29 cellular contexts compared by ENCODE assay signal in the genomic region with DNA sequence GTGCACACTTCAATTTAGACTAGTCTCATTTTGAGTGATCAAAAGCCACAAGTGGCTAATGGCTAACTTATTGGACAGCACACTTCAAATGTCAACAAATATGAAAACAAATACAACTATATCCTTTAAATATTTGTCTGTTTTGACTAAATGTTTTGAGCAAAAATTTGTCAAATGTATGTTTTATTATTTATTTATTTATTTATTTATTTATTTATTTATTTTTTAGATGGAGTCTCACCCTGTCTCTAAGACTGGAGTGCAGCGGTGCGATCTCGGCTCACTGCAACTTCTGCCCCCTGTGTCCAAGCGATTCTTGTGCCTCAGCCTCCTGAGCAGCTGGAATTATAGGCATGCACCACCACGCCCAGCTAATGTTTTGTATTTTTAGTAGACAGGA.
"Had no signal": no experiment of that assay in that cellular context is flagged by ENCODE, and none has a peak within 500 bp of the region (broad histone marks: within the 10 kb centered on the region; RNA-seq: fewer than 3 reads in every experiment).

No MANE protein-coding gene starts in this region.

- FAIRE-seq: urothelium cell line had no signal

- H3K27me3 ChIP-seq: stomach, suprapubic skin, testis, thyroid gland, tibial artery, tibial nerve, transverse colon, upper lobe of left lung, upper lobe of right lung, uterus, vagina had no signal

- DNase-seq: stimulated activated CD4-positive, alpha-beta T cell treated with anti-CD3 and anti-CD28 coated beads, Interleukin-2, amount 100 ng/mL, for 48 hours; stimulated activated CD4-positive, alpha-beta T cell treated with anti-CD3 and anti-CD28 coated beads, Interleukin-4, amount 100 ng/mL, for 1 hour; stimulated activated CD4-positive, alpha-beta T cell treated with anti-CD3 and anti-CD28 coated beads, Interleukin-4, amount 100 ng/mL, for 24 hours; stimulated activated CD4-positive, alpha-beta T cell treated with anti-CD3 and anti-CD28 coated beads, Interleukin-4, amount 100 ng/mL, for 4 hours; stimulated activated CD8-positive, alpha-beta memory T cell treated with anti-CD3 and anti-CD28 coated beads, Interleukin-4, amount 100 ng/mL, for 48 hours; stimulated activated naive B cell treated with anti-CD40 and anti-IgM and Interleukin-4, amounts not matched to agents 10 μg/mL and 1 μg/mL and 100 μg/mL, for 72 hours; stimulated activated naive CD4-positive, alpha-beta T cell; stimulated activated naive CD4-positive, alpha-beta T cell treated with Interleukin-2 at 50 U/mL for 16 hours; stimulated activated naive CD8-positive, alpha-beta T cell treated with anti-CD3 and anti-CD28 coated beads, Interleukin-15, amount 100 ng/mL, for 72 hours; stimulated activated naive CD8-positive, alpha-beta T cell treated with anti-CD3 and anti-CD28 coated beads, Interleukin-15, Interleukin-2, amounts not matched to agents 100 U/mL and 50 U/mL, for 24 hours; stomach; substantia nigra; testis; thyroid gland; tibial artery; transverse colon; trophoblast cell; upper lobe of left lung; upper lobe of right lung; uterus had no signal

- H3K36me3 ChIP-seq: stomach, suprapubic skin, thoracic aorta, thyroid gland, tibial artery, tibial nerve, transverse colon, upper lobe of left lung, upper lobe of right lung, uterus, vagina had no signal

- H3K4me1 Mint-ChIP-seq: stimulated activated effector memory CD8-positive, alpha-beta T cell treated with anti-CD3 and anti-CD28 coated beads, Interleukin-12 subunit alpha, Interleukin-12 subunit beta, amount 100 ng/mL, for 72 hours; stimulated activated memory B cell treated with anti-CD40 and anti-IgM and Interleukin-4, amounts not matched to agents 10 μg/mL and 1 μg/mL and 100 μg/mL, for 72 hours; stimulated activated naive B cell treated with anti-CD40 and anti-IgM and Interleukin-4, amounts not matched to agents 10 μg/mL and 1 μg/mL and 100 μg/mL, for 72 hours; stimulated activated naive CD8-positive, alpha-beta T cell treated with anti-CD3 and anti-CD28 coated beads, Interleukin-15, amount 100 ng/mL, for 72 hours had no signal

- H3K27ac Mint-ChIP-seq: stimulated activated effector memory CD8-positive, alpha-beta T cell treated with anti-CD3 and anti-CD28 coated beads, Interleukin-12 subunit alpha, Interleukin-12 subunit beta, amount 100 ng/mL, for 72 hours; stimulated activated memory B cell treated with anti-CD40 and anti-IgM and Interleukin-4, amounts not matched to agents 10 μg/mL and 1 μg/mL and 100 μg/mL, for 72 hours; stimulated activated naive B cell treated with anti-CD40 and anti-IgM and Interleukin-4, amounts not matched to agents 10 μg/mL and 1 μg/mL and 100 μg/mL, for 72 hours; stimulated activated naive CD8-positive, alpha-beta T cell treated with anti-CD3 and anti-CD28 coated beads, Interleukin-15, amount 100 ng/mL, for 72 hours; stimulated activated naive CD8-positive, alpha-beta T cell treated with anti-CD3 and anti-CD28 coated beads, Interleukin-15, Interleukin-2, amounts not matched to agents 100 ng/mL and 50 ng/mL, for 24 hours; type B pancreatic cell had no signal

- H3K9me3 Mint-ChIP-seq: type B pancreatic cell had no signal

- H3K27ac ChIP-seq: stomach, suprapubic skin, testis, thoracic aorta, thyroid gland, tibial artery, tibial nerve, transverse colon, upper lobe of left lung, upper lobe of right lung, uterus, vagina had no signal

- H3K9me3 ChIP-seq: suprapubic skin, testis, thoracic aorta, thyroid gland, tibial artery, tibial nerve, transverse colon, upper lobe of left lung, upper lobe of right lung, uterus, vagina had no signal

- H3K4me3 Mint-ChIP-seq: stimulated activated effector memory CD8-positive, alpha-beta T cell treated with anti-CD3 and anti-CD28 coated beads, Interleukin-12 subunit alpha, Interleukin-12 subunit beta, amount 100 ng/mL, for 72 hours; stimulated activated memory B cell treated with anti-CD40 and anti-IgM and Interleukin-4, amounts not matched to agents 10 μg/mL and 1 μg/mL and 100 μg/mL, for 72 hours; stimulated activated naive B cell treated with anti-CD40 and anti-IgM and Interleukin-4, amounts not matched to agents 10 μg/mL and 1 μg/mL and 100 μg/mL, for 72 hours; stimulated activated naive CD8-positive, alpha-beta T cell treated with anti-CD3 and anti-CD28 coated beads, Interleukin-15, amount 100 ng/mL, for 72 hours; stimulated activated naive CD8-positive, alpha-beta T cell treated with anti-CD3 and anti-CD28 coated beads, Interleukin-15, Interleukin-2, amounts not matched to agents 100 ng/mL and 50 ng/mL, for 24 hours; type B pancreatic cell had no signal

- H3K4me1 ChIP-seq: stomach, suprapubic skin, testis, thyroid gland, tibial artery, tibial nerve, transverse colon, upper lobe of left lung, upper lobe of right lung, uterus, vagina had no signal

- H3K36me3 Mint-ChIP-seq: stimulated activated effector memory CD8-positive, alpha-beta T cell treated with anti-CD3 and anti-CD28 coated beads, Interleukin-12 subunit alpha, Interleukin-12 subunit beta, amount 100 ng/mL, for 72 hours; stimulated activated memory B cell treated with anti-CD40 and anti-IgM and Interleukin-4, amounts not matched to agents 10 μg/mL and 1 μg/mL and 100 μg/mL, for 72 hours; stimulated activated naive B cell treated with anti-CD40 and anti-IgM and Interleukin-4, amounts not matched to agents 10 μg/mL and 1 μg/mL and 100 μg/mL, for 72 hours; type B pancreatic cell had no signal

- ATAC-seq: stimulated activated effector memory CD8-positive, alpha-beta T cell treated with anti-CD3 and anti-CD28 coated beads, Interleukin-12 subunit alpha, Interleukin-12 subunit beta, amount 100 ng/mL, for 72 hours; stimulated activated memory B cell treated with anti-CD40 and anti-IgM and Interleukin-4, amounts not matched to agents 10 μg/mL and 1 μg/mL and 100 μg/mL, for 72 hours; stimulated activated naive B cell treated with anti-CD40 and anti-IgM and Interleukin-4, amounts not matched to agents 10 μg/mL and 1 μg/mL and 100 μg/mL, for 72 hours; stimulated activated naive CD8-positive, alpha-beta T cell treated with anti-CD3 and anti-CD28 coated beads, Interleukin-15, amount 100 ng/mL, for 72 hours; stimulated activated naive CD8-positive, alpha-beta T cell treated with anti-CD3 and anti-CD28 coated beads, Interleukin-15, Interleukin-2, amounts not matched to agents 100 U/mL and 50 U/mL, for 24 hours; upper lobe of right lung had no signal

- H3K4me3 ChIP-seq: stomach, suprapubic skin, testis, thoracic aorta, thyroid gland, tibial artery, tibial nerve, transverse colon, upper lobe of left lung, upper lobe of right lung, uterus, vagina had no signal

- H3K27me3 Mint-ChIP-seq: stimulated activated memory B cell treated with anti-CD40 and anti-IgM and Interleukin-4, amounts not matched to agents 10 μg/mL and 1 μg/mL and 100 μg/mL, for 72 hours; stimulated activated naive B cell treated with anti-CD40 and anti-IgM and Interleukin-4, amounts not matched to agents 10 μg/mL and 1 μg/mL and 100 μg/mL, for 72 hours; stimulated activated naive CD8-positive, alpha-beta T cell treated with anti-CD3 and anti-CD28 coated beads, Interleukin-15, amount 100 ng/mL, for 72 hours; stimulated activated naive CD8-positive, alpha-beta T cell treated with anti-CD3 and anti-CD28 coated beads, Interleukin-15, Interleukin-2, amounts not matched to agents 100 ng/mL and 50 ng/mL, for 24 hours had no signal
